11 cellular contexts compared by ENCODE assay signal in the genomic region with DNA sequence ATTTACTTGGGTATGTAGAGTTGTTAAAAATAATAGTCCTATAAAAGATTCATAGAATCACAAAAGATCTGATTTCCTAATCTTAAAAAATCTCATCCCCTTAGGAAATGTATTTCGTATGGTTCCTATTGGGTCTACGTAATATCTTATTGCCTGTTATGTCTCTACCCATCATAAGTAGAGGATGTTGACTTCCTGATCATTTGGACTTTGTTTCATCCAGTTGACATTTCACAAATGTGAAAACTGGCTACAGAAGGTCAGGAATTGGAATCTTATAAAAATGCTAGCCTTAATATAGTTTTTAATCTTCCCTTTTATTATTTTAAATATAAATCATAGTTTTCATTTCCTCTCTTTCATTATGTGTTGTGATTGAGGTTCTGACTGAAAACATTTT.
"Had no signal": no experiment of that assay in that cellular context is flagged by ENCODE, and none has a peak within 500 bp of the region (broad histone marks: within the 10 kb centered on the region; RNA-seq: fewer than 3 reads in every experiment).

No MANE protein-coding gene starts in this region.

- FAIRE-seq: H1, H54 had no signal

- H3K27ac ChIP-seq: GM23248 had no signal

- ATAC-seq: GM23338, HCT116 had no signal

- H2AFZ ChIP-seq: GM23248, GM23338 had no signal

- H3K9ac ChIP-seq: GM23248 had no signal

- DNase-seq: GM23248, GOT3, H7, H9, HCEC 1CT, HFFc6 had no signal

- H3K4me2 ChIP-seq: GM23338 had no signal

- H3K27ac Mint-ChIP-seq: GM23338, H9, HFFc6 had no signal

- H3K4me1 Mint-ChIP-seq: GM23338, H9 had no signal

- H3K4me1 ChIP-seq: HAP-1 had no signal

- H3K4me3 Mint-ChIP-seq: GM23338, H9, HFFc6 had no signal

- H3K4me3 ChIP-seq: GM23248, GM23338, HAP-1 had no signal

- H3K9me3 ChIP-seq: HAP-1 had no signal

- H3K9me3 Mint-ChIP-seq: GM23338, H9, HFFc6 had no signal
